1 cellular context compared by ENCODE assay signal in the genomic region with DNA sequence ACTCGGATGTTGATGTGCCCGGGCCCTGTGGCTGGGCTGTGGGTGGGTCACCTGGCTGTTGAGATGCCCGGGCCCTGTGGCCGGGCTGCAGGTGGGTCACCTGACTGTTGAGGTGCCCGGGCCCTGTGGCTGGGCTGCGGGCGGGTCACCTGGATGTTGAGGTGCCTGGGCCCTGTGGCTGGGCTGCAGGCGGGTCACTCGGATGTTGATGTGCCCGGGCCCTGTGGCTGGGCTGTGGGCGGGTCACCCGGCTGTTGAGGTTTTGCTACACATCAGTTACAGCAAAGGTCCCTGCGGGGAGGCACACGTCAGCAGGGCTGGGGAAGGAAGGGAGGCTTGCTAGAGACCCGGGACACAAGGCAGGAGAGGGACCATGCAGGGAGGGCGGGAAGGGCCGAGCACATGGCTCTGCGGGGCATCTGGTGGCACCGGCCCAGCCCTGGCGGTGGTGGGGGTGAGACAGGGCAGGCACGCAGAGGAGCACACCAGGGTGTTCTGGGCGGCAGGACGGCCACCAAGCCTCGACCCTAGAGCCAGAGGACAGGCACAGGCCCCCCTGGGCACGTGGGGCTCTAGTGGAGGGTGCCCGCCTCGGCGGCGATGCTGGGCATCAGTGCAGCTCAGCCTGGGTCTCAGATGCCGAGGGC.
TF ChIP-seq lines count a peak whose summit lies in the region.

No MANE protein-coding gene starts in this region.

TF ChIP-seq in H1, 55 proteins besides CTCF, POLR2A, EP300 and RAD21:
- TF ChIP-seq RBBP5 (IDR thresholded peaks at IDR 0.05; ENCODE audit: borderline replicate concordance, low read depth, low read length) (no peak), SUZ12 (IDR thresholded peaks at IDR 0.05; ENCODE audit: low read length) (no peak), KDM1A (IDR thresholded peaks at IDR 0.05; ENCODE audit: borderline replicate concordance, low read length) (no peak), JUN (IDR thresholded peaks at IDR 0.05; ENCODE audit: low read depth, low read length) (no peak), CBX5 (IDR thresholded peaks at IDR 0.05; ENCODE audit: low read depth, low read length) (no peak), CHD1 (IDR thresholded peaks at IDR 0.05; ENCODE audit: low read depth, low read length) (no peak), CTBP2 (IDR thresholded peaks at IDR 0.05; ENCODE audit: borderline replicate concordance, insufficient read depth, insufficient read length, low read length) (no peak), BACH1 (IDR thresholded peaks at IDR 0.05; ENCODE audit: low read length) (no peak), EZH2 (IDR thresholded peaks at IDR 0.05; ENCODE audit: low read depth, low read length, severe bottlenecking) (no peak), GTF2F1 (IDR thresholded peaks at IDR 0.05; ENCODE audit: borderline replicate concordance, low read depth, low read length) (no peak), EGR1 (IDR thresholded peaks at IDR 0.05; ENCODE audit: borderline replicate concordance, low read depth, low read length) (no peak), SIX5 (IDR thresholded peaks at IDR 0.05; ENCODE audit: low read depth, low read length) (no peak), POU5F1 (IDR thresholded peaks at IDR 0.05; ENCODE audit: low read depth, low read length) (no peak), SIN3A (conservative IDR thresholded peaks at IDR 0.05 in 1 of 2, IDR thresholded peaks at IDR 0.05 in 1 of 2; ENCODE audit: low read depth in 1 of 2, low read length in 2 of 2) (no peak), SP4 (IDR thresholded peaks at IDR 0.05; ENCODE audit: low read length) (no peak), TCF12 (IDR thresholded peaks at IDR 0.05; ENCODE audit: low read depth, low read length) (no peak)
- TF ChIP-seq, protein P1, sequence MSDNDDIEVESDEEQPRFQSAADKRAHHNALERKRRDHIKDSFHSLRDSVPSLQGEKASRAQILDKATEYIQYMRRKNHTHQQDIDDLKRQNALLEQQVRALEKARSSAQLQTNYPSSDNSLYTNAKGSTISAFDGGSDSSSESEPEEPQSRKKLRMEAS (IDR thresholded peaks at IDR 0.05) = peak; percentile 52; the same call in 1 of the 2 replicates
- TF ChIP-seq, protein P2, sequence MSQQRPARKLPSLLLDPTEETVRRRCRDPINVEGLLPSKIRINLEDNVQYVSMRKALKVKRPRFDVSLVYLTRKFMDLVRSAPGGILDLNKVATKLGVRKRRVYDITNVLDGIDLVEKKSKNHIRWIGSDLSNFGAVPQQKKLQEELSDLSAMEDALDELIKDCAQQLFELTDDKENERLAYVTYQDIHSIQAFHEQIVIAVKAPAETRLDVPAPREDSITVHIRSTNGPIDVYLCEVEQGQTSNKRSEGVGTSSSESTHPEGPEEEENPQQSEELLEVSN (IDR thresholded peaks at IDR 0.05) = peak; percentile 73
